ENCODE assay signal across 18 cellular contexts in genomic region chr5:110398951-110399350, GRCh38.
"Had no signal": no experiment of that assay in that cellular context is flagged by ENCODE, and none has a peak within 500 bp of the region (broad histone marks: within the 10 kb centered on the region; RNA-seq: fewer than 3 reads in every experiment).

No MANE protein-coding gene starts in this region.

- ATAC-seq: Panc1, PC-3, T-cell had no signal

- DNase-seq: KBM-7, MV-4-11, NCI-H1048, NCI-H1105, NCI-H1417, NCI-H1436 treated with DMSO at 0.1 percent for 48 hours, NCI-H1694, NCI-H187 treated with DMSO at 0.1 percent for 48 hours, NCI-H2029 treated with DMSO at 0.1 percent for 48 hours, NCI-H2227 treated with DMSO at 0.1 percent for 48 hours, NCI-H526, PC-3, SHP77, SK-N-SH, SW 1271, T-cell had no signal

- H3K4me2 ChIP-seq: SK-N-SH had no signal

- H3K9me3 ChIP-seq: SK-N-SH had no signal

- H3K27ac ChIP-seq: RWPE1 had no signal
